ENCODE assay signal across 23 cellular contexts in genomic region chr11:93189462-93189861, GRCh38. TPM values are rescaled to one million over a fixed set of nuclear protein-coding genes. Genes with fewer than 3 reads are reported as not detected.
A peak's percentile ranks its signal among the peaks of the same experiment; 100 is the strongest.
DNase-seq lines count a peak whose midpoint lies in the region; ATAC-seq, FAIRE-seq and TF ChIP-seq lines count a peak whose summit lies in the region.
"Had no signal": no experiment of that assay in that cellular context is flagged by ENCODE, and none has a peak within 500 bp of the region (broad histone marks: within the 10 kb centered on the region; RNA-seq: fewer than 3 reads in every experiment).

No MANE protein-coding gene starts in this region.

- H3K4me1 ChIP-seq in pancreas (no peaks in the 10 kb centered on the region), kidney (ENCODE audit: control insufficient read depth in 1 of 2, insufficient read depth in 1 of 2, low read depth in 1 of 2, low read length in 2 of 2) (no peaks in the 10 kb centered on the region)
- H3K4me1 ChIP-seq: A549 had no signal

- TF ChIP-seq CTCF in C4-2B (conservative IDR thresholded peaks at IDR 0.05) (no peak), VCaP (conservative IDR thresholded peaks at IDR 0.05) (no peak), pancreas (IDR thresholded peaks at IDR 0.05) (no peak), kidney (IDR thresholded peaks at IDR 0.05; ENCODE audit: borderline replicate concordance, extremely low read depth, insufficient read depth) (no peak)

- 91 to 94% methylated on average over 1 of the region's 1 CpG for WGBS in pancreas, 2 donors

- FAIRE-seq in pancreas (lab: Jason Lieb, UNC) (peak; percentile 72), kidney (lab: Jason Lieb, UNC) (no peak)
- FAIRE-seq: A549, GM12878, GM18507 had no signal

- H3K27ac ChIP-seq in C4-2B (peak overlapping the region; percentile 80), VCaP (peak overlapping the region; percentile 70), pancreas (no peak overlapping the region), kidney (ENCODE audit: low read depth in 2 of 2, low read length in 2 of 2) (no peak overlapping the region)
- H3K27ac ChIP-seq: A549; BLaER1 treated with 17β-estradiol and CSF1 and Interleukin-3, amounts not matched to agents 10 nM and 100 nM had no signal

- intact Hi-C loops in pancreas (cut with DNase I) (no loop called here), kidney (cut with DNase I) (no loop called here)

- H3K9me3 ChIP-seq in pancreas = no peaks in the 10 kb centered on the region
- peaks cover 0 to 4% of the 10 kb centered on the region in 2 donors for H3K9me3 ChIP-seq in kidney (ENCODE audit: control insufficient read depth in 1 of 2, low read length in 2 of 2)

- H3K9ac ChIP-seq in kidney (ENCODE audit: low read length in 2 of 2) = no peak overlapping the region
- H3K9ac ChIP-seq: BLaER1 treated with 17β-estradiol and CSF1 and Interleukin-3, amounts not matched to agents 10 nM and 100 nM had no signal

- H3K36me3 ChIP-seq in pancreas (no peaks in the 10 kb centered on the region), kidney (ENCODE audit: control insufficient read depth in 1 of 2, insufficient read depth in 2 of 2, low read length in 2 of 2) (no peaks in the 10 kb centered on the region)

- ATAC-seq in pancreas = no peak
- ATAC-seq: A549, GM12878 had no signal

- no peaks in the 10 kb centered on the region for H3K27me3 ChIP-seq in pancreas
- H3K27me3 ChIP-seq: BLaER1 treated with 17β-estradiol and CSF1 and Interleukin-3, amounts not matched to agents 10 nM and 100 nM had no signal

- no peak overlapping the region for H3K4me3 ChIP-seq in pancreas
- H3K4me3 ChIP-seq in kidney (ENCODE audit: low read length in 2 of 2) = no peak overlapping the region
- H3K4me3 ChIP-seq: A549; BLaER1 treated with 17β-estradiol and CSF1 and Interleukin-3, amounts not matched to agents 10 nM and 100 nM; GM12878 had no signal

- no peak for DNase-seq in pancreas
- no peak for DNase-seq in HuH-7.5 (ENCODE audit: low spot score)
- no peak for DNase-seq in kidney
- DNase-seq in activated effector memory CD4-positive, alpha-beta T cell treated with anti-CD3 and anti-CD28 coated beads, Interleukin-2, amount 50 U/mL, for 16 hours = no peak
- DNase-seq: 8988T; AML-193; CD4-positive, alpha-beta memory T cell; CD4-positive, CD25-positive, alpha-beta regulatory T cell; CD8-positive, alpha-beta memory T cell; COR-L47; DMS 273 treated with DMSO at 0.1 percent for 48 hours; DMS153; DMS53; DMS79; DND-41; EL; GDM1 had no signal

RNA-seq across cellular contexts. Expression of gene SLC36A4, which starts 8.3 kb away (rescaled TPM):
- 1 to 10 TPM; 4.4 to 10.0 (median 5.1) TPM for total RNA-seq in pancreas
- polyA plus RNA-seq in pancreas = 1 to 10 TPM; 1.8 to 8.0 TPM
- 19.4 TPM for total RNA-seq in kidney
- polyA plus RNA-seq in kidney (ENCODE audit: insufficient read depth, low read depth, low replicate concordance) = 8.2 TPM

Comparison
In these comparisons a context has a peak if more than half of its experiments do, and no peak if none do; other contexts are left out.
1. H3K27ac ChIP-seq: peak in C4-2B (single experiment) and VCaP (single experiment); none in pancreas (0 of 4) and kidney (0 of 2).